Comparison of ENCODE assay signal across 1 cellular context in the genomic region with DNA sequence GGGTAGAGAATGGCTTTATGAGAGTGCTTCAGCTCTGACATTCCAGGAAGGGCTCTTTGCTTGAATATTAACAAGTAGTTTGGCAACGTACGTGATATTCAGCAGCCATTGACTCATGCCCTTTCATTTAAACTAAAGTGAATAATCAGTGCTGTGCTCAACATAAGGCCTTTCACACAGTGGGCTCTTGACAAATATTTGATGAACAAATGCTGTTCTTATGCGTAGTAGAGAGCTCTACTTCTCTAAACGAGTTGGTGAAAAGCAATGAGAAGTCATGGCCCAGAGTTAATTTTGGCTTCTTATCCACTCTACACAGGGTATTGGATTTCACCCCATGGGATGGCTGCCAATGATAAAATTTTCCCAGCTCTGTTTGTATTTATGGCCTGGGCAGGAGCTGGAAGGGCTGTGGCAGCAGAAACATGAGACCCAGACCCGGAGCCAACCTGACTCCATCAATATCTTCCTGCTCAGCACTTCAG.
TF ChIP-seq lines count a peak whose summit lies in the region.

No MANE protein-coding gene starts in this region.

TF ChIP-seq in WTC11, 78 proteins besides CTCF, POLR2A, EP300 and RAD21 (continued from another document):
- TF ChIP-seq, protein P1, sequence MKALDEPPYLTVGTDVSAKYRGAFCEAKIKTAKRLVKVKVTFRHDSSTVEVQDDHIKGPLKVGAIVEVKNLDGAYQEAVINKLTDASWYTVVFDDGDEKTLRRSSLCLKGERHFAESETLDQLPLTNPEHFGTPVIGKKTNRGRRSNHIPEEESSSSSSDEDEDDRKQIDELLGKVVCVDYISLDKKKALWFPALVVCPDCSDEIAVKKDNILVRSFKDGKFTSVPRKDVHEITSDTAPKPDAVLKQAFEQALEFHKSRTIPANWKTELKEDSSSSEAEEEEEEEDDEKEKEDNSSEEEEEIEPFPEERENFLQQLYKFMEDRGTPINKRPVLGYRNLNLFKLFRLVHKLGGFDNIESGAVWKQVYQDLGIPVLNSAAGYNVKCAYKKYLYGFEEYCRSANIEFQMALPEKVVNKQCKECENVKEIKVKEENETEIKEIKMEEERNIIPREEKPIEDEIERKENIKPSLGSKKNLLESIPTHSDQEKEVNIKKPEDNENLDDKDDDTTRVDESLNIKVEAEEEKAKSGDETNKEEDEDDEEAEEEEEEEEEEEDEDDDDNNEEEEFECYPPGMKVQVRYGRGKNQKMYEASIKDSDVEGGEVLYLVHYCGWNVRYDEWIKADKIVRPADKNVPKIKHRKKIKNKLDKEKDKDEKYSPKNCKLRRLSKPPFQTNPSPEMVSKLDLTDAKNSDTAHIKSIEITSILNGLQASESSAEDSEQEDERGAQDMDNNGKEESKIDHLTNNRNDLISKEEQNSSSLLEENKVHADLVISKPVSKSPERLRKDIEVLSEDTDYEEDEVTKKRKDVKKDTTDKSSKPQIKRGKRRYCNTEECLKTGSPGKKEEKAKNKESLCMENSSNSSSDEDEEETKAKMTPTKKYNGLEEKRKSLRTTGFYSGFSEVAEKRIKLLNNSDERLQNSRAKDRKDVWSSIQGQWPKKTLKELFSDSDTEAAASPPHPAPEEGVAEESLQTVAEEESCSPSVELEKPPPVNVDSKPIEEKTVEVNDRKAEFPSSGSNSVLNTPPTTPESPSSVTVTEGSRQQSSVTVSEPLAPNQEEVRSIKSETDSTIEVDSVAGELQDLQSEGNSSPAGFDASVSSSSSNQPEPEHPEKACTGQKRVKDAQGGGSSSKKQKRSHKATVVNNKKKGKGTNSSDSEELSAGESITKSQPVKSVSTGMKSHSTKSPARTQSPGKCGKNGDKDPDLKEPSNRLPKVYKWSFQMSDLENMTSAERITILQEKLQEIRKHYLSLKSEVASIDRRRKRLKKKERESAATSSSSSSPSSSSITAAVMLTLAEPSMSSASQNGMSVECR (CRISPR knock-in tag; IDR thresholded peaks at IDR 0.05; ENCODE audit: borderline replicate concordance), result no peak
- TF ChIP-seq MXD4 (CRISPR knock-in tag; IDR thresholded peaks at IDR 0.05; ENCODE audit: borderline replicate concordance) (no peak), ZNF423 (CRISPR knock-in tag; IDR thresholded peaks at IDR 0.05) (no peak), TCF7 (CRISPR knock-in tag; IDR thresholded peaks at IDR 0.05; ENCODE audit: low read depth) (no peak), FOXP1 (CRISPR knock-in tag; IDR thresholded peaks at IDR 0.05; ENCODE audit: borderline replicate concordance) (no peak), ZNF396 (CRISPR knock-in tag; IDR thresholded peaks at IDR 0.05; ENCODE audit: borderline replicate concordance) (no peak), ZNF317 (CRISPR knock-in tag; IDR thresholded peaks at IDR 0.05; ENCODE audit: borderline replicate concordance, low read depth) (no peak), HMGA2 (CRISPR knock-in tag; IDR thresholded peaks at IDR 0.05) (no peak), ATF1 (CRISPR knock-in tag; IDR thresholded peaks at IDR 0.05) (no peak)
- TF ChIP-seq, protein P2, sequence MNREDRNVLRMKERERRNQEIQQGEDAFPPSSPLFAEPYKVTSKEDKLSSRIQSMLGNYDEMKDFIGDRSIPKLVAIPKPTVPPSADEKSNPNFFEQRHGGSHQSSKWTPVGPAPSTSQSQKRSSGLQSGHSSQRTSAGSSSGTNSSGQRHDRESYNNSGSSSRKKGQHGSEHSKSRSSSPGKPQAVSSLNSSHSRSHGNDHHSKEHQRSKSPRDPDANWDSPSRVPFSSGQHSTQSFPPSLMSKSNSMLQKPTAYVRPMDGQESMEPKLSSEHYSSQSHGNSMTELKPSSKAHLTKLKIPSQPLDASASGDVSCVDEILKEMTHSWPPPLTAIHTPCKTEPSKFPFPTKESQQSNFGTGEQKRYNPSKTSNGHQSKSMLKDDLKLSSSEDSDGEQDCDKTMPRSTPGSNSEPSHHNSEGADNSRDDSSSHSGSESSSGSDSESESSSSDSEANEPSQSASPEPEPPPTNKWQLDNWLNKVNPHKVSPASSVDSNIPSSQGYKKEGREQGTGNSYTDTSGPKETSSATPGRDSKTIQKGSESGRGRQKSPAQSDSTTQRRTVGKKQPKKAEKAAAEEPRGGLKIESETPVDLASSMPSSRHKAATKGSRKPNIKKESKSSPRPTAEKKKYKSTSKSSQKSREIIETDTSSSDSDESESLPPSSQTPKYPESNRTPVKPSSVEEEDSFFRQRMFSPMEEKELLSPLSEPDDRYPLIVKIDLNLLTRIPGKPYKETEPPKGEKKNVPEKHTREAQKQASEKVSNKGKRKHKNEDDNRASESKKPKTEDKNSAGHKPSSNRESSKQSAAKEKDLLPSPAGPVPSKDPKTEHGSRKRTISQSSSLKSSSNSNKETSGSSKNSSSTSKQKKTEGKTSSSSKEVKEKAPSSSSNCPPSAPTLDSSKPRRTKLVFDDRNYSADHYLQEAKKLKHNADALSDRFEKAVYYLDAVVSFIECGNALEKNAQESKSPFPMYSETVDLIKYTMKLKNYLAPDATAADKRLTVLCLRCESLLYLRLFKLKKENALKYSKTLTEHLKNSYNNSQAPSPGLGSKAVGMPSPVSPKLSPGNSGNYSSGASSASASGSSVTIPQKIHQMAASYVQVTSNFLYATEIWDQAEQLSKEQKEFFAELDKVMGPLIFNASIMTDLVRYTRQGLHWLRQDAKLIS (CRISPR knock-in tag; IDR thresholded peaks at IDR 0.05; ENCODE audit: borderline replicate concordance), result no peak
- TF ChIP-seq, protein P3, sequence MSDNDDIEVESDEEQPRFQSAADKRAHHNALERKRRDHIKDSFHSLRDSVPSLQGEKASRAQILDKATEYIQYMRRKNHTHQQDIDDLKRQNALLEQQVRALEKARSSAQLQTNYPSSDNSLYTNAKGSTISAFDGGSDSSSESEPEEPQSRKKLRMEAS (CRISPR knock-in tag; IDR thresholded peaks at IDR 0.05), result no peak
- TF ChIP-seq, protein P4, sequence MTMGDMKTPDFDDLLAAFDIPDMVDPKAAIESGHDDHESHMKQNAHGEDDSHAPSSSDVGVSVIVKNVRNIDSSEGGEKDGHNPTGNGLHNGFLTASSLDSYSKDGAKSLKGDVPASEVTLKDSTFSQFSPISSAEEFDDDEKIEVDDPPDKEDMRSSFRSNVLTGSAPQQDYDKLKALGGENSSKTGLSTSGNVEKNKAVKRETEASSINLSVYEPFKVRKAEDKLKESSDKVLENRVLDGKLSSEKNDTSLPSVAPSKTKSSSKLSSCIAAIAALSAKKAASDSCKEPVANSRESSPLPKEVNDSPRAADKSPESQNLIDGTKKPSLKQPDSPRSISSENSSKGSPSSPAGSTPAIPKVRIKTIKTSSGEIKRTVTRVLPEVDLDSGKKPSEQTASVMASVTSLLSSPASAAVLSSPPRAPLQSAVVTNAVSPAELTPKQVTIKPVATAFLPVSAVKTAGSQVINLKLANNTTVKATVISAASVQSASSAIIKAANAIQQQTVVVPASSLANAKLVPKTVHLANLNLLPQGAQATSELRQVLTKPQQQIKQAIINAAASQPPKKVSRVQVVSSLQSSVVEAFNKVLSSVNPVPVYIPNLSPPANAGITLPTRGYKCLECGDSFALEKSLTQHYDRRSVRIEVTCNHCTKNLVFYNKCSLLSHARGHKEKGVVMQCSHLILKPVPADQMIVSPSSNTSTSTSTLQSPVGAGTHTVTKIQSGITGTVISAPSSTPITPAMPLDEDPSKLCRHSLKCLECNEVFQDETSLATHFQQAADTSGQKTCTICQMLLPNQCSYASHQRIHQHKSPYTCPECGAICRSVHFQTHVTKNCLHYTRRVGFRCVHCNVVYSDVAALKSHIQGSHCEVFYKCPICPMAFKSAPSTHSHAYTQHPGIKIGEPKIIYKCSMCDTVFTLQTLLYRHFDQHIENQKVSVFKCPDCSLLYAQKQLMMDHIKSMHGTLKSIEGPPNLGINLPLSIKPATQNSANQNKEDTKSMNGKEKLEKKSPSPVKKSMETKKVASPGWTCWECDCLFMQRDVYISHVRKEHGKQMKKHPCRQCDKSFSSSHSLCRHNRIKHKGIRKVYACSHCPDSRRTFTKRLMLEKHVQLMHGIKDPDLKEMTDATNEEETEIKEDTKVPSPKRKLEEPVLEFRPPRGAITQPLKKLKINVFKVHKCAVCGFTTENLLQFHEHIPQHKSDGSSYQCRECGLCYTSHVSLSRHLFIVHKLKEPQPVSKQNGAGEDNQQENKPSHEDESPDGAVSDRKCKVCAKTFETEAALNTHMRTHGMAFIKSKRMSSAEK (CRISPR knock-in tag; IDR thresholded peaks at IDR 0.05; ENCODE audit: borderline replicate concordance), result no peak
